ENCODE assay signal across 23 cellular contexts in genomic region chr2:38035968-38036367, GRCh38. TPM values are rescaled to one million over a fixed set of nuclear protein-coding genes. Genes with fewer than 3 reads are reported as not detected.
"Had no signal": no experiment of that assay in that cellular context is flagged by ENCODE, and none has a peak within 500 bp of the region (broad histone marks: within the 10 kb centered on the region; RNA-seq: fewer than 3 reads in every experiment).

No MANE protein-coding gene starts in this region.

- DNase-seq: hypothalamus; immature natural killer cell; kidney; left colon; left lung; lower lobe of right lung; mammary epithelial cell; mesenchymal stem cell; natural killer cell; ovary; right lobe of liver; stimulated activated CD4-positive, alpha-beta T cell treated with anti-CD3 and anti-CD28 coated beads, Interleukin-2, amount 100 ng/mL, for 24 hours; stimulated activated CD4-positive, alpha-beta T cell treated with anti-CD3 and anti-CD28 coated beads, Interleukin-4, amount 100 ng/mL, for 1 hour; stimulated activated naive B cell treated with anti-CD40 and anti-IgM and Interleukin-4, amounts not matched to agents 10 μg/mL and 1 μg/mL and 100 μg/mL, for 72 hours; stimulated activated naive CD8-positive, alpha-beta T cell treated with anti-CD3 and anti-CD28 coated beads, Interleukin-15, Interleukin-2, amounts not matched to agents 100 U/mL and 50 U/mL, for 24 hours; stomach; testis; upper lobe of left lung had no signal

- H3K27me3 ChIP-seq: ovary, right atrium auricular region, right lobe of liver, testis, tibial nerve, upper lobe of left lung had no signal

- H3K9me3 Mint-ChIP-seq: natural killer cell; stimulated activated naive B cell treated with anti-CD40 and anti-IgM and Interleukin-4, amounts not matched to agents 10 μg/mL and 1 μg/mL and 100 μg/mL, for 72 hours had no signal

- H3K36me3 ChIP-seq: left lung, lower lobe of right lung, ovary, right atrium auricular region, right lobe of liver, stomach, tibial nerve, upper lobe of left lung had no signal

- H3K27ac Mint-ChIP-seq: immature natural killer cell; natural killer cell; progenitor cell of endocrine pancreas; stimulated activated naive B cell treated with anti-CD40 and anti-IgM and Interleukin-4, amounts not matched to agents 10 μg/mL and 1 μg/mL and 100 μg/mL, for 72 hours had no signal

- H3K4me3 Mint-ChIP-seq: immature natural killer cell; natural killer cell; stimulated activated naive B cell treated with anti-CD40 and anti-IgM and Interleukin-4, amounts not matched to agents 10 μg/mL and 1 μg/mL and 100 μg/mL, for 72 hours had no signal

- H3K4me1 Mint-ChIP-seq: immature natural killer cell had no signal

- ATAC-seq: left colon; left lung; lower lobe of right lung; right lobe of liver; stimulated activated naive B cell treated with anti-CD40 and anti-IgM and Interleukin-4, amounts not matched to agents 10 μg/mL and 1 μg/mL and 100 μg/mL, for 72 hours; stimulated activated naive CD8-positive, alpha-beta T cell treated with anti-CD3 and anti-CD28 coated beads, Interleukin-15, Interleukin-2, amounts not matched to agents 100 U/mL and 50 U/mL, for 24 hours had no signal

- H3K27ac ChIP-seq: left lung, lower lobe of right lung, ovary, right atrium auricular region, right lobe of liver, stomach, testis, tibial nerve, upper lobe of left lung had no signal

- H3K9me3 ChIP-seq: left lung, lower lobe of right lung, ovary, right atrium auricular region, right lobe of liver, stomach, testis, tibial nerve, upper lobe of left lung had no signal

- H3K4me1 ChIP-seq: right lobe of liver had no signal

- H3K4me3 ChIP-seq: left lung, lower lobe of right lung, ovary, right atrium auricular region, right lobe of liver, smooth muscle cell, stomach, testis, tibial nerve, upper lobe of left lung had no signal

- H3K36me3 Mint-ChIP-seq: natural killer cell had no signal

RNA-seq across cellular contexts. Expression of gene CYP1B1, which starts 40.0 kb away (rescaled TPM):
- polyA plus RNA-seq: neural cell had no signal
